ENCODE assay signal across 1 cellular context in the genomic region with DNA sequence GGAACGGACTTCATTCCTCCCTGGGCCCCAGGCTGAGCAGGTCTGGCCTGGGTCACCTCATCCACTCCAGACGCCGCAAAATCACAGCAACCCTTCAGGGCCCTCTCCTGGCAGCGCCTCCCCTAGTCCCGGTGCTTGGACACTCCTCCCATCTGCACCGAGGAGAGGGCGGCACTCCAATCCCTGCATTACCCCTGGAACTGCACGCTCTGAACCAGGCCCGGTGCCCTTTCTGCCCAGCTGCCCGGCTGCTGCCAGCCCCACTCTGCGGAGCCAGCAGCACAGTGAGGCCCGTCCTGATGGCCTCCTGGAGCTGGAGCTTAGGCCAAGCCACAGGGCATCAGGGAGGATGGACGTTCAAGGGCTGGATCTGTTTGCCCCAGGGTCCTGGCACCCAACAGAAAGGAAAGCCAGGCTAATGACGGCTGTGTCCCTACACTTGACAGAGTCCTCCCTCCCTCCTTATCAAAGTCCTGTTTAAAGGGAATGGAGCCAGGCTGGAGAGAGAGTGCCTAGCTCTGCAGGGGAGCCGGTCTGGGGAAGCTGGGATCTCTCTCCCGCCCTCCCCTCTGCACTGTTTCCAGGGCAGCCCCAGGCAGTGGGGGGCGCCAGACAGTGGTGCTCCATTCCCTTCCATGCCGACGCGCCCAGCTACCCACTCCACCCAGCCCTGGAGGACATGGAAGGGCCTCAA.
TF ChIP-seq lines count a peak whose summit lies in the region.

No MANE protein-coding gene starts in this region.

TF ChIP-seq in GM23338, 12 proteins besides CTCF, POLR2A, EP300 and RAD21 (continued from another document):
- no peak for TF ChIP-seq ZNF462 (CRISPR knock-in tag; IDR thresholded peaks at IDR 0.05)
- no peak for TF ChIP-seq EZH2 (IDR thresholded peaks at IDR 0.05; ENCODE audit: low read depth, unreplicated experiment)
- TF ChIP-seq, protein P1, sequence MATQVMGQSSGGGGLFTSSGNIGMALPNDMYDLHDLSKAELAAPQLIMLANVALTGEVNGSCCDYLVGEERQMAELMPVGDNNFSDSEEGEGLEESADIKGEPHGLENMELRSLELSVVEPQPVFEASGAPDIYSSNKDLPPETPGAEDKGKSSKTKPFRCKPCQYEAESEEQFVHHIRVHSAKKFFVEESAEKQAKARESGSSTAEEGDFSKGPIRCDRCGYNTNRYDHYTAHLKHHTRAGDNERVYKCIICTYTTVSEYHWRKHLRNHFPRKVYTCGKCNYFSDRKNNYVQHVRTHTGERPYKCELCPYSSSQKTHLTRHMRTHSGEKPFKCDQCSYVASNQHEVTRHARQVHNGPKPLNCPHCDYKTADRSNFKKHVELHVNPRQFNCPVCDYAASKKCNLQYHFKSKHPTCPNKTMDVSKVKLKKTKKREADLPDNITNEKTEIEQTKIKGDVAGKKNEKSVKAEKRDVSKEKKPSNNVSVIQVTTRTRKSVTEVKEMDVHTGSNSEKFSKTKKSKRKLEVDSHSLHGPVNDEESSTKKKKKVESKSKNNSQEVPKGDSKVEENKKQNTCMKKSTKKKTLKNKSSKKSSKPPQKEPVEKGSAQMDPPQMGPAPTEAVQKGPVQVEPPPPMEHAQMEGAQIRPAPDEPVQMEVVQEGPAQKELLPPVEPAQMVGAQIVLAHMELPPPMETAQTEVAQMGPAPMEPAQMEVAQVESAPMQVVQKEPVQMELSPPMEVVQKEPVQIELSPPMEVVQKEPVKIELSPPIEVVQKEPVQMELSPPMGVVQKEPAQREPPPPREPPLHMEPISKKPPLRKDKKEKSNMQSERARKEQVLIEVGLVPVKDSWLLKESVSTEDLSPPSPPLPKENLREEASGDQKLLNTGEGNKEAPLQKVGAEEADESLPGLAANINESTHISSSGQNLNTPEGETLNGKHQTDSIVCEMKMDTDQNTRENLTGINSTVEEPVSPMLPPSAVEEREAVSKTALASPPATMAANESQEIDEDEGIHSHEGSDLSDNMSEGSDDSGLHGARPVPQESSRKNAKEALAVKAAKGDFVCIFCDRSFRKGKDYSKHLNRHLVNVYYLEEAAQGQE (IDR thresholded peaks at IDR 0.05; ENCODE audit: unreplicated experiment) = no peak
- no peak for TF ChIP-seq ZNF114 (CRISPR knock-in tag; IDR thresholded peaks at IDR 0.05)
- TF ChIP-seq ZNF331 (CRISPR knock-in tag; IDR thresholded peaks at IDR 0.05; ENCODE audit: low read depth) = no peak
- no peak for TF ChIP-seq JUNB (IDR thresholded peaks at IDR 0.05; ENCODE audit: unreplicated experiment)
TF ChIP-seq in GM23338: peak in this region for 0.
